ENCODE assay signal across 18 cellular contexts in the genomic region with DNA sequence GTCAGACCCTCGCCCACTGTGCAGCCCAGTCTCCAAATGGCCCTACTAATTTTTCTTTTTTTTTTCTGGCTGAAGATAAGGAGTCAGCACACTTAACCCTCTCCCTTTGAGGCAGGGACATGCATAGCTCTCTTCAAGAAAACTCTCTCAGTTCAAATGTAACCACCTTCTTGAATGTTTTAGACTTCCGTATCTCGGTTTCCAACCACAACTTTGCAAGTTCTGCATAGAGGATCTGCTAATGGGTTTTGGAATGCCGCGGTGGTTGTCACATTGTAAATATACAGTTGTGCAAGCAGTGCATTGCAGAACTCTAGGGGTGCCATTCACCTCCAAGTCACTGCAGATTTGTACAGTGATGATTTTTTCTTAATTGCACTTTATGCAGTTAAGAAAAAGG.
"Had no signal": no experiment of that assay in that cellular context is flagged by ENCODE, and none has a peak within 500 bp of the region (broad histone marks: within the 10 kb centered on the region; RNA-seq: fewer than 3 reads in every experiment).

No MANE protein-coding gene starts in this region.

- H3K4me3 ChIP-seq: breast epithelium, coronary artery, esophagus squamous epithelium, gastrocnemius medialis, ovary, prostate gland, testis, uterus had no signal

- DNase-seq: activated CD4-positive, alpha-beta memory T cell treated with anti-CD3 and anti-CD28 coated beads for 36 hours; activated CD4-positive, alpha-beta T cell treated with anti-CD3 and anti-CD28 coated beads for 48 hours; activated naive CD4-positive, alpha-beta T cell treated with Interleukin-2 at 50 U/mL for 16 hours; activated naive CD8-positive, alpha-beta T cell treated with anti-CD3 and anti-CD28 coated beads for 36 hours; activated T-cell treated with anti-CD3 and anti-CD28 coated beads, Interleukin-2, amount 50 U/mL, for 48 hours; esophagus squamous epithelium; gastrocnemius medialis; head of caudate nucleus; islet precursor cell; left colon; ovary; stimulated activated CD4-positive, alpha-beta T cell treated with anti-CD3 and anti-CD28 coated beads, Interleukin-2, amount 100 ng/mL, for 48 hours; stimulated activated naive CD4-positive, alpha-beta T cell; testis; uterus had no signal

- ATAC-seq: gastrocnemius medialis, left colon had no signal
